16 cellular contexts compared by ENCODE assay signal in the genomic region with DNA sequence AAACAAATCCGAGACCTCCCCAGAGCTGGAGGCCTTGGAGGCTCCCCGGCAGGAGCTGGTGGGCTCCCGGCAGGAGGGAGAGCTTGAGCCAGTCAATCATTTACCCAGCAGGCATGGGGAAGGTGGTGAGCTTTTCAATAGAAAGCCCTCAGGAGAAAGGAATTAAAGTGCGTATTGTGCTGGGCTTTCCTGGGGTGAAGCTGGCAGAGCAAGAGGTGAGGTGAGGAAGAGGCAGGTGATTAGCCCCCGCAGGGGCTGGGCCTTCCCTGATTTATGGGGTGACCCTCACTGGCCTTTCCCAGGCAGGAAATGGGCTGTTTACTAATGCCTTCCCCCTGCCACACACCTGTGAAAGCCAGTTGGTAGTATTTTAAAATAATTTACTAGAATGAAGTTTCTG. TPM values are rescaled to one million over a fixed set of nuclear protein-coding genes. Genes with fewer than 3 reads are reported as not detected.
DNase-seq lines count a peak whose midpoint lies in the region; ATAC-seq and TF ChIP-seq lines count a peak whose summit lies in the region.
"Had no signal": no experiment of that assay in that cellular context is flagged by ENCODE, and none has a peak within 500 bp of the region (broad histone marks: within the 10 kb centered on the region; RNA-seq: fewer than 3 reads in every experiment).

No MANE protein-coding gene starts in this region.

- DNase-seq in Caki2 (ENCODE audit: low read depth) (peak; percentile 65), NCI-H2081 treated with DMSO at 0.1 percent for 48 hours (lab: John Stamatoyannopoulos, UW) (peak; percentile 65), lung microvascular endothelial cell (ENCODE audit: low read depth in 2 of 2) (peak; percentile 49 to 81), hepatic stellate cell (ENCODE audit: low spot score) (no peak), mesothelial cell of epicardium (ENCODE audit: low spot score in 2 of 2, unreplicated experiment in 2 of 2) (no peak)
- DNase-seq: activated CD4-positive, alpha-beta memory T cell treated with anti-CD3 and anti-CD28 coated beads, Interleukin-2, amount 10 ng/mL, durations not matched to agents 7 days and 5 days; foreskin melanocyte; Kasumi-1; lower lobe of right lung; naive thymus-derived CD4-positive, alpha-beta T cell; NCI-H1436; NCI-H526 treated with DMSO at 0.1 percent for 48 hours; stimulated activated CD4-positive, alpha-beta T cell treated with anti-CD3 and anti-CD28 coated beads, Interleukin-15, amount 100 ng/mL, for 24 hours had no signal

- H3K27me3 Mint-ChIP-seq in mesothelial cell of epicardium (ENCODE audit: low read depth): no peaks in the 10 kb centered on the region

- TF ChIP-seq CTCF in VCaP (conservative IDR thresholded peaks at IDR 0.05): no peak
- TF ChIP-seq CTCF in mesothelial cell of epicardium (IDR thresholded peaks at IDR 0.05; ENCODE audit: unreplicated experiment): no peak

- peak overlapping the region; percentile 74 for H3K27ac ChIP-seq in VCaP
- H3K27ac ChIP-seq: lower lobe of right lung had no signal

- H3K27ac Mint-ChIP-seq in mesothelial cell of epicardium: no peak overlapping the region
- H3K27ac Mint-ChIP-seq: activated CD4-positive, alpha-beta memory T cell treated with anti-CD3 and anti-CD28 coated beads, Interleukin-2, amount 10 ng/mL, durations not matched to agents 7 days and 5 days; naive thymus-derived CD4-positive, alpha-beta T cell had no signal

- no peaks in the 10 kb centered on the region for H3K36me3 Mint-ChIP-seq in mesothelial cell of epicardium
- H3K36me3 Mint-ChIP-seq: naive thymus-derived CD4-positive, alpha-beta T cell had no signal

- H3K4me3 Mint-ChIP-seq in mesothelial cell of epicardium: no peak overlapping the region
- H3K4me3 Mint-ChIP-seq: activated CD4-positive, alpha-beta memory T cell treated with anti-CD3 and anti-CD28 coated beads, Interleukin-2, amount 10 ng/mL, durations not matched to agents 7 days and 5 days; naive thymus-derived CD4-positive, alpha-beta T cell had no signal

- H3K9me3 Mint-ChIP-seq in mesothelial cell of epicardium: no peaks in the 10 kb centered on the region
- H3K9me3 Mint-ChIP-seq: activated CD4-positive, alpha-beta memory T cell treated with anti-CD3 and anti-CD28 coated beads, Interleukin-2, amount 10 ng/mL, durations not matched to agents 7 days and 5 days; naive thymus-derived CD4-positive, alpha-beta T cell had no signal

- ATAC-seq in GM21447 (IDR thresholded peaks at IDR 0.05; ENCODE audit: unreplicated experiment) (no peak), HG03025 (IDR thresholded peaks at IDR 0.05; ENCODE audit: low FRiP score, unreplicated experiment) (no peak)
- ATAC-seq: lower lobe of right lung; naive thymus-derived CD4-positive, alpha-beta T cell had no signal

- peaks cover 12% of the 10 kb centered on the region for H3K4me1 Mint-ChIP-seq in mesothelial cell of epicardium
- H3K4me1 Mint-ChIP-seq: activated CD4-positive, alpha-beta memory T cell treated with anti-CD3 and anti-CD28 coated beads, Interleukin-2, amount 10 ng/mL, durations not matched to agents 7 days and 5 days; naive thymus-derived CD4-positive, alpha-beta T cell had no signal

- in situ Hi-C loops in Caki2 (cut with HindIII; ENCODE audit: low pct_unique_long_range_greater_than_20kb, low sequenced_read_pairs): no loop called here

RNA-seq across cellular contexts. Expression of gene CLDN14, which starts 25.8 kb away (rescaled TPM):
- total RNA-seq in Caki2 (2014; rRNA removed; shearing (Covaris generic); ENCODE audit: low replicate concordance): 4.6 TPM in 1 of 2 replicates, not detected in the other
- total RNA-seq in lung microvascular endothelial cell (0.22 TPM in 1 of 2 replicates, not detected in the other), mesothelial cell of epicardium (not detected in 3 replicates)
- total RNA-seq: activated CD4-positive, alpha-beta memory T cell treated with anti-CD3 and anti-CD28 coated beads, Interleukin-2, amount 10 ng/mL, durations not matched to agents 7 days and 5 days; lower lobe of right lung; naive thymus-derived CD4-positive, alpha-beta T cell had no signal

Comparison
In these comparisons a context has a peak if more than half of its experiments do, and no peak if none do; other contexts are left out.
1. DNase-seq: peak in Caki2 (single experiment), NCI-H2081 treated with DMSO at 0.1 percent for 48 hours (single experiment) and lung microvascular endothelial cell (2 of 2); none in hepatic stellate cell (single experiment) and mesothelial cell of epicardium (0 of 2).